Comparison of ENCODE assay signal across 8 cellular contexts in genomic region chr12:53177447-53177846, GRCh38. TPM values are rescaled to one million over a fixed set of nuclear protein-coding genes. Genes with fewer than 3 reads are reported as not detected.
A peak's percentile ranks its signal among the peaks of the same experiment; 100 is the strongest.
DNase-seq lines count a peak whose midpoint lies in the region; ATAC-seq and TF ChIP-seq lines count a peak whose summit lies in the region.
"Not testable (repeated sequence)": the region's sequence is repeated elsewhere in the genome, so short reads cannot be mapped to it uniquely, and the experiment has no call there.
"Had no signal": no experiment of that assay in that cellular context is flagged by ENCODE, and none has a peak within 500 bp of the region (broad histone marks: within the 10 kb centered on the region; RNA-seq: fewer than 3 reads in every experiment).

No MANE protein-coding gene starts in this region.

- ATAC-seq in activated CD4-positive, alpha-beta T cell treated with anti-CD3 and anti-CD28 coated beads for 36 hours; left lobe of liver; natural killer cell treated with Interleukin-12 subunit alpha and Interleukin-12 subunit beta and Interleukin-15 and Interleukin-18, amount 100 ng/mL, for 72 hours: not testable (repeated sequence)

- peaks cover 13% of the 10 kb centered on the region for H3K36me3 Mint-ChIP-seq in activated CD4-positive, alpha-beta T cell treated with anti-CD3 and anti-CD28 coated beads for 36 hours (ENCODE audit: low read depth)
- H3K36me3 Mint-ChIP-seq in chondrocyte (ENCODE audit: low read depth): not testable (repeated sequence)
- H3K36me3 Mint-ChIP-seq in natural killer cell treated with Interleukin-12 subunit alpha and Interleukin-12 subunit beta and Interleukin-15 and Interleukin-18, amount 100 ng/mL, for 72 hours: peaks cover 13% of the 10 kb centered on the region

- not testable (repeated sequence) for H3K4me3 Mint-ChIP-seq in activated CD4-positive, alpha-beta T cell treated with anti-CD3 and anti-CD28 coated beads for 36 hours; chondrocyte (ENCODE audit: unreplicated experiment)
- peak overlapping the region; percentile 8 for H3K4me3 Mint-ChIP-seq in natural killer cell treated with Interleukin-12 subunit alpha and Interleukin-12 subunit beta and Interleukin-15 and Interleukin-18, amount 100 ng/mL, for 72 hours

- peaks cover 34% of the 10 kb centered on the region for H3K4me1 Mint-ChIP-seq in activated CD4-positive, alpha-beta T cell treated with anti-CD3 and anti-CD28 coated beads for 36 hours
- H3K4me1 Mint-ChIP-seq in chondrocyte (ENCODE audit: low read depth): peaks cover 37% of the 10 kb centered on the region
- H3K4me1 Mint-ChIP-seq in natural killer cell treated with Interleukin-12 subunit alpha and Interleukin-12 subunit beta and Interleukin-15 and Interleukin-18, amount 100 ng/mL, for 72 hours (ENCODE audit: low read depth in 2 of 2): peaks cover 37% of the 10 kb centered on the region in 2 donors

- H3K9me3 Mint-ChIP-seq in activated CD4-positive, alpha-beta T cell treated with anti-CD3 and anti-CD28 coated beads for 36 hours (ENCODE audit: low read depth); chondrocyte (ENCODE audit: low read depth); natural killer cell treated with Interleukin-12 subunit alpha and Interleukin-12 subunit beta and Interleukin-15 and Interleukin-18, amount 100 ng/mL, for 72 hours: not testable (repeated sequence)

- H3K4me3 ChIP-seq in LNCaP clone FGC (ENCODE audit: low read depth, low read length): not testable (repeated sequence)

- not testable (repeated sequence) for H3K27me3 Mint-ChIP-seq in activated CD4-positive, alpha-beta T cell treated with anti-CD3 and anti-CD28 coated beads for 36 hours; chondrocyte (ENCODE audit: low read depth); natural killer cell treated with Interleukin-12 subunit alpha and Interleukin-12 subunit beta and Interleukin-15 and Interleukin-18, amount 100 ng/mL, for 72 hours

- not testable (repeated sequence) for TF ChIP-seq CTCF in LNCaP clone FGC (IDR thresholded peaks at IDR 0.05; ENCODE audit: control insufficient read depth, extremely low read depth, insufficient read depth); chondrocyte (IDR thresholded peaks at IDR 0.05)

- CTCF ChIA-PET in activated CD4-positive, alpha-beta T cell treated with anti-CD3 and anti-CD28 coated beads for 36 hours (lab: Charles Lee): interaction anchor here (0.6 to 3.8 kb wide), 5 partner anchors 10 to 565 kb away, joined by 3 to 18 read pairs (median 4); partner anchors contain the start of gene TARBP2

- POLR2A ChIA-PET in activated CD4-positive, alpha-beta T cell treated with anti-CD3 and anti-CD28 coated beads for 36 hours (lab: Charles Lee): not testable (repeated sequence)

- DNase-seq in DMS153 (lab: John Stamatoyannopoulos, UW): peak; percentile 26
- DNase-seq in LNCaP clone FGC (ENCODE audit: low read depth): peak; percentile 52
- DNase-seq in NCI-H345 (lab: John Stamatoyannopoulos, UW): peak; percentile 11
- not testable (repeated sequence) for DNase-seq in activated CD4-positive, alpha-beta T cell treated with anti-CD3 and anti-CD28 coated beads for 36 hours; natural killer cell treated with Interleukin-12 subunit alpha and Interleukin-12 subunit beta and Interleukin-15 and Interleukin-18, amount 100 ng/mL, for 72 hours (ENCODE audit: low spot score)
- peak; percentile 21 for DNase-seq in chondrocyte (ENCODE audit: low spot score)
- peak; percentile 74 for DNase-seq in left lobe of liver (ENCODE audit: low spot score)

- intact Hi-C loops in activated CD4-positive, alpha-beta T cell treated with anti-CD3 and anti-CD28 coated beads for 36 hours (cut with DNase I, micrococcal nuclease): not testable (repeated sequence)

- peak overlapping the region; percentile 37 for H3K27ac Mint-ChIP-seq in activated CD4-positive, alpha-beta T cell treated with anti-CD3 and anti-CD28 coated beads for 36 hours
- not testable (repeated sequence) for H3K27ac Mint-ChIP-seq in chondrocyte (ENCODE audit: unreplicated experiment); natural killer cell treated with Interleukin-12 subunit alpha and Interleukin-12 subunit beta and Interleukin-15 and Interleukin-18, amount 100 ng/mL, for 72 hours

RNA-seq across cellular contexts. Expression of gene ZNF740, which starts 3.1 kb away (rescaled TPM):
- 10 to 100 TPM; 34.9 to 40.2 TPM for total RNA-seq in activated CD4-positive, alpha-beta T cell treated with anti-CD3 and anti-CD28 coated beads for 36 hours
- total RNA-seq in chondrocyte (27.3 to 36.7 TPM (median 28.0 TPM) in 3 replicates), left lobe of liver (25.9 TPM)
- 10 to 100 TPM; 34.6 to 53.1 TPM for total RNA-seq in natural killer cell treated with Interleukin-12 subunit alpha and Interleukin-12 subunit beta and Interleukin-15 and Interleukin-18, amount 100 ng/mL, for 72 hours

RNA-seq across cellular contexts. Expression of gene CSAD, which starts 3.3 kb away (rescaled TPM):
- 10 to 100 TPM; 20.0 to 23.1 TPM for total RNA-seq in activated CD4-positive, alpha-beta T cell treated with anti-CD3 and anti-CD28 coated beads for 36 hours
- total RNA-seq in chondrocyte (24.3 to 34.6 TPM (median 27.1 TPM) in 3 replicates), left lobe of liver (53.6 TPM)
- 10 to 100 TPM; 26.0 to 43.2 TPM for total RNA-seq in natural killer cell treated with Interleukin-12 subunit alpha and Interleukin-12 subunit beta and Interleukin-15 and Interleukin-18, amount 100 ng/mL, for 72 hours

RNA-seq across cellular contexts. Expression of gene ITGB7, which starts 29.6 kb away (rescaled TPM):
- 10 to 100 TPM; 73.0 to 77.6 TPM for total RNA-seq in activated CD4-positive, alpha-beta T cell treated with anti-CD3 and anti-CD28 coated beads for 36 hours
- total RNA-seq in chondrocyte (0.37 to 0.46 TPM in 2 of 3 replicates, not detected in the other), left lobe of liver (8.6 TPM)
- total RNA-seq in natural killer cell treated with Interleukin-12 subunit alpha and Interleukin-12 subunit beta and Interleukin-15 and Interleukin-18, amount 100 ng/mL, for 72 hours: 10 to 100 TPM; 53.0 to 81.0 TPM
- total RNA-seq: HT1080 had no signal

RNA-seq across cellular contexts. Expression of gene RARG, which starts 54.6 kb away (rescaled TPM):
- total RNA-seq in activated CD4-positive, alpha-beta T cell treated with anti-CD3 and anti-CD28 coated beads for 36 hours: 10 to 100 TPM; 20.0 to 21.6 TPM
- total RNA-seq in chondrocyte: 19.4 to 30.0 TPM (median 21.7 TPM) in 3 replicates
- total RNA-seq in left lobe of liver: 2.5 TPM
- 10 to 100 TPM in 1 of 2 donors, 1 to 10 TPM in 1; 5.8 to 13.3 TPM for total RNA-seq in natural killer cell treated with Interleukin-12 subunit alpha and Interleukin-12 subunit beta and Interleukin-15 and Interleukin-18, amount 100 ng/mL, for 72 hours
